ENCODE assay signal across 8 cellular contexts in the genomic region with DNA sequence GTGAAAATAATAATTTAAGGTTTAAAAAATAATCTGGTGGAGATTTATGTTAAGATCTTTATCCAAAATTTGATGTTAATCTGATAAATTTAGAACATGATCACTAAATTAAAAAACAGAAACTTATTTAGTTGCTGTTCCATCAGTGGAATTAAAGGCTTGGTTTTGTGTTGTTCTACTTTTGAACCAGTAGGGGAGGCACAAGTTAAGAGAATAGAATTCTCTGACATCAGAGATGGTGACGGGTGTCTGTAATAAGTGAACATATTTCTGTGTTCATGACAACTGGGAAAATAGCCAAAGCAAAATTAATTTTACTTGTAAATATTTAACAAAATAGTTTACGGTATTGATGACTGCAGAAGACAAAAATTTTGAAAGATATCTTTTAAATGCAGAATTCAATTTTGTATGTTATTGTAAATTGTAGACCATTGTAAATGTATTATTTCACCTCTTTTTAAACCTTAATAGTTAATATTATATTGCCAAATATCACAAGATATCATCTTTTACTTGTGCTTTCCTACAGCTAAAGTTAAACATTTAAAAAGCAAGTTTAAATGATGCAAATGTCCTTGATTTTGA.
A peak's percentile ranks its signal among the peaks of the same experiment; 100 is the strongest.
DNase-seq lines count a peak whose midpoint lies in the region; ATAC-seq and TF ChIP-seq lines count a peak whose summit lies in the region.

No MANE protein-coding gene starts in this region.

- H3K9me3 ChIP-seq in esophagus muscularis mucosa: no peaks in the 10 kb centered on the region
- H3K9me3 ChIP-seq in parathyroid adenoma (ENCODE audit: control insufficient read depth, low read length): no peaks in the 10 kb centered on the region

- DNase-seq in AG04449 (ENCODE audit: low read depth, low spot score) (no peak), OCI-M1 (lab: John Stamatoyannopoulos, UW) (peak; percentile 67), esophagus muscularis mucosa (ENCODE audit: extremely low spot score) (no peak)
- no peak for DNase-seq in activated CD4-positive, CD25-positive, alpha-beta regulatory T cell treated with anti-CD3 and anti-CD28 coated beads, Interleukin-2, amount 50 U/mL, for 72 hours

- intact Hi-C loops in esophagus muscularis mucosa (cut with DNase I): no loop called here

- ATAC-seq in GM18502 (IDR thresholded peaks at IDR 0.05; ENCODE audit: poor library complexity, unreplicated experiment) (peak; percentile 74), HG03571 (IDR thresholded peaks at IDR 0.05; ENCODE audit: unreplicated experiment) (peak; percentile 72), HG03025 (IDR thresholded peaks at IDR 0.05; ENCODE audit: low FRiP score, unreplicated experiment) (no peak)

- TF ChIP-seq CTCF in AG04449 (IDR thresholded peaks at IDR 0.05; ENCODE audit: insufficient read depth, low read length, missing control alignments): peak; percentile 40
- peak; percentile 52 to 67 (median 53) for TF ChIP-seq CTCF in esophagus muscularis mucosa (IDR thresholded peaks at IDR 0.05)
- TF ChIP-seq CTCF in parathyroid adenoma (IDR thresholded peaks at IDR 0.05): peak; percentile 64

- no peak for TF ChIP-seq EP300 in esophagus muscularis mucosa (IDR thresholded peaks at IDR 0.05)

- H3K27me3 ChIP-seq in esophagus muscularis mucosa (no peaks in the 10 kb centered on the region), parathyroid adenoma (ENCODE audit: control insufficient read depth, insufficient read depth, low read length) (no peaks in the 10 kb centered on the region)

- H3K79me2 ChIP-seq in parathyroid adenoma: no peaks in the 10 kb centered on the region

- TF ChIP-seq POLR2A in esophagus muscularis mucosa (IDR thresholded peaks at IDR 0.05; ENCODE audit: low read depth): no peak

- H3K36me3 ChIP-seq in esophagus muscularis mucosa (peaks cover 0 to 47% (median 23%) of the 10 kb centered on the region in 4 donors), parathyroid adenoma (ENCODE audit: control insufficient read depth, insufficient read depth, low read length) (no peaks in the 10 kb centered on the region)

- WGBS in esophagus muscularis mucosa: 57% methylated on average over 2 of the region's 2 CpGs

- H3K9ac ChIP-seq in parathyroid adenoma: no peak overlapping the region

- H3K4me3 ChIP-seq in AG04449 (ENCODE audit: low read depth, low read length): no peak overlapping the region
- no peak overlapping the region for H3K4me3 ChIP-seq in esophagus muscularis mucosa
- no peak overlapping the region for H3K4me3 ChIP-seq in parathyroid adenoma (ENCODE audit: low read depth, low read length)

- POLR2A ChIA-PET in AG04449 (lab: Yijun Ruan, JAX): no interaction called here

- CTCF ChIA-PET in AG04449 (lab: Yijun Ruan, JAX): interaction anchor here (1.4 to 3.3 kb wide), 6 partner anchors 9 to 481 kb away, joined by 3 to 13 read pairs (median 8); no protein-coding TSS in a partner anchor

- H3K27ac ChIP-seq in esophagus muscularis mucosa (replicated peaks in 1 of 4): no peak overlapping the region
- no peak overlapping the region for H3K27ac ChIP-seq in parathyroid adenoma

- H2AFZ ChIP-seq in parathyroid adenoma: no peak overlapping the region

- H3K4me2 ChIP-seq in parathyroid adenoma (ENCODE audit: low read length): no peak overlapping the region

- H3K4me1 ChIP-seq in esophagus muscularis mucosa (no peaks in the 10 kb centered on the region), parathyroid adenoma (no peaks in the 10 kb centered on the region)
